9 cellular contexts compared by ENCODE assay signal in genomic region chr22:21550008-21550661, GRCh38. TPM values are rescaled to one million over a fixed set of nuclear protein-coding genes. Genes with fewer than 3 reads are reported as not detected.
DNase-seq lines count a peak whose midpoint lies in the region; ATAC-seq and TF ChIP-seq lines count a peak whose summit lies in the region.
"Not testable (repeated sequence)": the region's sequence is repeated elsewhere in the genome, so short reads cannot be mapped to it uniquely, and the experiment has no call there.
"Had no signal": no experiment of that assay in that cellular context is flagged by ENCODE, and none has a peak within 500 bp of the region (broad histone marks: within the 10 kb centered on the region; RNA-seq: fewer than 3 reads in every experiment).

No MANE protein-coding gene starts in this region.

- H3K27me3 ChIP-seq in upper lobe of left lung, result not testable (repeated sequence)

- not testable (repeated sequence) for H3K36me3 ChIP-seq in upper lobe of left lung

- not testable (repeated sequence) for TF ChIP-seq EP300 in upper lobe of left lung (IDR thresholded peaks at IDR 0.05)

- DNase-seq in activated B cell treated with CpG ODN at 0.5 μM for 24 hours; memory B cell (ENCODE audit: low spot score in 2 of 2); upper lobe of left lung: not testable (repeated sequence)

- POLR2A ChIA-PET in activated B cell treated with CpG ODN at 0.5 μM for 24 hours (lab: Charles Lee), result not testable (repeated sequence)

- not testable (repeated sequence) for H3K9me3 ChIP-seq in upper lobe of left lung

- H3K4me3 Mint-ChIP-seq in activated B cell treated with CpG ODN at 0.5 μM for 24 hours, memory B cell: not testable (repeated sequence)

- CTCF ChIA-PET in activated B cell treated with CpG ODN at 0.5 μM for 24 hours (lab: Charles Lee), result not testable (repeated sequence)

- not testable (repeated sequence) for H3K27ac ChIP-seq in upper lobe of left lung

- intact Hi-C loops in activated B cell treated with CpG ODN at 0.5 μM for 24 hours (cut with micrococcal nuclease), result not testable (repeated sequence)

- ATAC-seq in GM18511 (IDR thresholded peaks at IDR 0.05; ENCODE audit: unreplicated experiment) (peak; percentile 65), GM19467 (IDR thresholded peaks at IDR 0.05; ENCODE audit: unreplicated experiment) (peak; percentile 73), HG02610 (IDR thresholded peaks at IDR 0.05; ENCODE audit: unreplicated experiment) (peak; percentile 71), HG03280 (IDR thresholded peaks at IDR 0.05; ENCODE audit: unreplicated experiment) (peak; percentile 78), activated B cell treated with CpG ODN at 0.5 μM for 24 hours (ENCODE audit: low read depth) (peak; percentile 87), esophagus mucosa (peak; percentile 44), memory B cell (ENCODE audit: low read depth) (peak; percentile 83), upper lobe of left lung (ENCODE audit: low FRiP score in 2 of 2) (peak; percentile 71 to 80)

- not testable (repeated sequence) for H3K9me3 Mint-ChIP-seq in activated B cell treated with CpG ODN at 0.5 μM for 24 hours, memory B cell

- H3K4me3 ChIP-seq in upper lobe of left lung, result not testable (repeated sequence)

- not testable (repeated sequence) for H3K4me1 Mint-ChIP-seq in activated B cell treated with CpG ODN at 0.5 μM for 24 hours, memory B cell

- not testable (repeated sequence) for H3K27me3 Mint-ChIP-seq in activated B cell treated with CpG ODN at 0.5 μM for 24 hours, memory B cell

- H3K36me3 Mint-ChIP-seq in activated B cell treated with CpG ODN at 0.5 μM for 24 hours (ENCODE audit: low read depth); memory B cell: not testable (repeated sequence)

- not testable (repeated sequence) for TF ChIP-seq POLR2A in upper lobe of left lung (IDR thresholded peaks at IDR 0.05)

- not testable (repeated sequence) for H3K4me1 ChIP-seq in upper lobe of left lung

- TF ChIP-seq CTCF in activated B cell treated with CpG ODN at 0.5 μM for 24 hours (IDR thresholded peaks at IDR 0.05); upper lobe of left lung (IDR thresholded peaks at IDR 0.05): not testable (repeated sequence)

- WGBS in upper lobe of left lung, 2 donors, result no CpG with 5 or more reads among the region's 60 CpGs

- not testable (repeated sequence) for H3K27ac Mint-ChIP-seq in activated B cell treated with CpG ODN at 0.5 μM for 24 hours, memory B cell

RNA-seq across cellular contexts. Expression of gene RIMBP3C, which starts 1.1 kb away (rescaled TPM):
- total RNA-seq in activated B cell treated with CpG ODN at 0.5 μM for 24 hours, result 0.24 TPM in 1 of 2 replicates, not detected in the other
- 0.04 TPM for total RNA-seq in esophagus mucosa
- 1 to 10 TPM in 1 of 6 donors, under 1 TPM in 4, not detected in 1; 0.10 to 1.0 (median 0.57) TPM for total RNA-seq in upper lobe of left lung
- total RNA-seq: transverse colon had no signal

RNA-seq across cellular contexts. Expression of gene UBE2L3, which starts 17.4 kb away (rescaled TPM):
- total RNA-seq in activated B cell treated with CpG ODN at 0.5 μM for 24 hours (39.8 and 43.3 TPM in 2 replicates), esophagus mucosa (35.9 TPM), upper lobe of left lung (10 to 100 TPM; 24.1 to 45.8 (median 39.2) TPM)
